1 cellular context compared by ENCODE assay signal in genomic region chr10:119409906-119410305, GRCh38.
A peak's percentile ranks its signal among the peaks of the same experiment; 100 is the strongest.
TF ChIP-seq lines count a peak whose summit lies in the region.

No MANE protein-coding gene starts in this region.

TF ChIP-seq in IMR-90, 13 proteins besides CTCF, POLR2A, EP300 and RAD21 (continued from another document):
- TF ChIP-seq RFX5 (IDR thresholded peaks at IDR 0.05; ENCODE audit: low read depth, low read length) (no peak), MAFK (IDR thresholded peaks at IDR 0.05; ENCODE audit: low read depth, low read length) (no peak), USF2 (IDR thresholded peaks at IDR 0.05; ENCODE audit: low read depth, low read length) (no peak), CEBPB (IDR thresholded peaks at IDR 0.05; ENCODE audit: low read depth, low read length) (peak; percentile 80), ELK1 (IDR thresholded peaks at IDR 0.05; ENCODE audit: borderline replicate concordance, low read depth, low read length) (no peak), MAZ (IDR thresholded peaks at IDR 0.05; ENCODE audit: borderline replicate concordance, low read depth, low read length) (peak; percentile 80), CHD1 (IDR thresholded peaks at IDR 0.05; ENCODE audit: low read depth, low read length) (peak; percentile 55; the same call in 1 of the 2 replicates), NFE2L2 (IDR thresholded peaks at IDR 0.05; ENCODE audit: low read depth, low read length) (peak; percentile 40; the same call in 1 of the 2 replicates), BHLHE40 (IDR thresholded peaks at IDR 0.05; ENCODE audit: low read depth, low read length) (peak; percentile 96), SMC3 (IDR thresholded peaks at IDR 0.05; ENCODE audit: low read depth, low read length) (0 out of 2 replicates have a peak, but pooled peaks have one; percentile 16)
